ENCODE assay signal across 27 cellular contexts in the genomic region with DNA sequence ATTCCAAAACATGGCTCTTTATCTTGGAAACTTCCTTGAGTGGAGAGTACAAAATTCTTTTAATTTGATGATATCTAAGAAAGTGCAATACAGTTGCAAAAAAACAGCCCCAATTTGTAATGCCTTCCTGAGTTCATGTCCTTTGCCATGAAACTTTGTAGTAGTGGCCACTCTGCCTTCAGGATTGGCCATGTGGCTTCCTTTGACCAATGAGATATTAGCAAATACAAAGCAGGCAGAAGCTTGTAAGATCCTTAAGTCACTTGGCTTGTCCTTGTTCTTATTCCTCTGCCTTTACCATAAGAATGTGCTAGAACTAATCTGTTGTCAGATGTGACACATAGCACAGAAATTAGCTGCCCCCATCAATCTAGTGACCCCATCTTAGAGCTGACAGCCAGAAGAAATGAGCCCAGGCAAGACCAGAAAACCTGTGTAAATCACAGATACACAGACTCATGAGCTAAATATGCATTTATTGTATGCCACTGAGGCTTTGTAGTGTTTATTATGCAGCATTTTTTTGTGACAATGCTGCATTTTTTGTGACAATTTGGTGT. TPM values are rescaled to one million over a fixed set of nuclear protein-coding genes. Genes with fewer than 3 reads are reported as not detected.
A peak's percentile ranks its signal among the peaks of the same experiment; 100 is the strongest.
DNase-seq lines count a peak whose midpoint lies in the region; ATAC-seq and TF ChIP-seq lines count a peak whose summit lies in the region.
"Had no signal": no experiment of that assay in that cellular context is flagged by ENCODE, and none has a peak within 500 bp of the region (broad histone marks: within the 10 kb centered on the region; RNA-seq: fewer than 3 reads in every experiment).

No MANE protein-coding gene starts in this region.

- no peak for TF ChIP-seq CTCF in HFFc6 (IDR thresholded peaks at IDR 0.05)
- no peak for TF ChIP-seq CTCF in RWPE2 (IDR thresholded peaks at IDR 0.05; ENCODE audit: poor library complexity, severe bottlenecking)
- TF ChIP-seq CTCF in fibroblast of lung (conservative IDR thresholded peaks at IDR 0.05 in 1 of 2, IDR thresholded peaks at IDR 0.05 in 1 of 2; ENCODE audit: low read depth in 1 of 2, low read length in 2 of 2), result no peak
- TF ChIP-seq CTCF in CD4-positive, alpha-beta T cell (IDR thresholded peaks at IDR 0.05), result no peak

- H3K9me3 ChIP-seq in RWPE2 (ENCODE audit: severe bottlenecking), result no peaks in the 10 kb centered on the region
- H3K9me3 ChIP-seq in fibroblast of lung (ENCODE audit: control insufficient read depth, insufficient read depth, low read depth, low read length), result no peaks in the 10 kb centered on the region
- no peaks in the 10 kb centered on the region for H3K9me3 ChIP-seq in CD4-positive, alpha-beta T cell (ENCODE audit: control insufficient read depth, low read length)
- H3K9me3 ChIP-seq: MG63, vagina had no signal

- peak; percentile 30 for DNase-seq in HFFc6
- DNase-seq in RWPE2 (ENCODE audit: low spot score), result no peak
- peak in 1 of 2 donors; percentile 73 for DNase-seq in fibroblast of lung (ENCODE audit: low read depth in 2 of 2)
- DNase-seq in superior temporal gyrus (ENCODE audit: extremely low spot score), result peak; percentile 31
- DNase-seq in Right ventricle myocardium superior, result no peak
- no peak for DNase-seq in CD4-positive, alpha-beta T cell
- no peak for DNase-seq in NCI-H2107 treated with DMSO at 0.1 percent for 48 hours (lab: John Stamatoyannopoulos, UW; ENCODE audit: unreplicated experiment)
- DNase-seq: activated CD4-positive, alpha-beta T cell treated with anti-CD3 and anti-CD28 coated beads, Interleukin-2, amount 50 U/mL, for 4 hours; anterior cingulate cortex; CD4-positive, alpha-beta memory T cell; cerebellar nuclear complex; DMS 273 treated with DMSO at 0.1 percent for 48 hours; dorsolateral prefrontal cortex; head of caudate nucleus; left colon; mesendoderm; MG63; naive B cell; NCI-H2029 treated with DMSO at 0.1 percent for 48 hours; NCI-H510A treated with DMSO at 0.1 percent for 48 hours; small intestine; stimulated activated CD4-positive, alpha-beta T cell treated with anti-CD3 and anti-CD28 coated beads, Interleukin-2, amount 100 ng/mL, for 24 hours; substantia nigra had no signal

- peaks cover 5% of the 10 kb centered on the region for H3K27me3 Mint-ChIP-seq in HFFc6 (ENCODE audit: insufficient read depth)
- H3K27me3 Mint-ChIP-seq in CD4-positive, alpha-beta T cell, result peaks cover 56% of the 10 kb centered on the region

- H3K9ac ChIP-seq in fibroblast of lung (ENCODE audit: insufficient read depth, low read length), result no peak overlapping the region

- H3K27ac ChIP-seq in RWPE2 (ENCODE audit: poor library complexity, severe bottlenecking) (peak overlapping the region; percentile 96), fibroblast of lung (ENCODE audit: insufficient read depth, low read length) (peak overlapping the region; percentile 16)
- no peak overlapping the region for H3K27ac ChIP-seq in CD4-positive, alpha-beta T cell (ENCODE audit: low read depth, low read length)
- H3K27ac ChIP-seq: vagina, VCaP had no signal

- H3K9me3 Mint-ChIP-seq in HFFc6, result no peaks in the 10 kb centered on the region
- no peaks in the 10 kb centered on the region for H3K9me3 Mint-ChIP-seq in CD4-positive, alpha-beta T cell
- H3K9me3 Mint-ChIP-seq: activated naive CD4-positive, alpha-beta T cell treated with anti-CD3 and anti-CD28 coated beads, Interleukin-2, amount 50 U/mL, for 72 hours; naive B cell; T-helper 2 cell treated with Interferon-gamma antibody and Interleukin-4, amounts not matched to agents 5 μg/mL and 100 μg/mL, for 36 hours had no signal

- no peaks in the 10 kb centered on the region for H3K27me3 ChIP-seq in RWPE2 (ENCODE audit: insufficient read depth, poor library complexity, severe bottlenecking)
- H3K27me3 ChIP-seq in fibroblast of lung (ENCODE audit: control insufficient read depth, insufficient read depth, low read length), result no peaks in the 10 kb centered on the region
- H3K27me3 ChIP-seq in CD4-positive, alpha-beta T cell (ENCODE audit: control insufficient read depth, insufficient read depth, low read length), result no peaks in the 10 kb centered on the region
- H3K27me3 ChIP-seq: dorsolateral prefrontal cortex, MG63, vagina had no signal

- H3K36me3 Mint-ChIP-seq in HFFc6 (ENCODE audit: low read depth), result peaks cover 83% of the 10 kb centered on the region
- H3K36me3 Mint-ChIP-seq in CD4-positive, alpha-beta T cell (ENCODE audit: low read depth), result no peaks in the 10 kb centered on the region
- H3K36me3 Mint-ChIP-seq: activated naive CD4-positive, alpha-beta T cell treated with anti-CD3 and anti-CD28 coated beads, Interleukin-2, amount 50 U/mL, for 72 hours; CD4-positive, alpha-beta memory T cell; naive B cell had no signal

- no peaks in the 10 kb centered on the region for H4K20me1 ChIP-seq in fibroblast of lung (ENCODE audit: control insufficient read depth, extremely low read depth, insufficient read depth, low read length)

- CTCF ChIA-PET in CD4-positive, alpha-beta T cell (lab: Charles Lee), result no interaction called here

- peaks cover 96% of the 10 kb centered on the region for H3K36me3 ChIP-seq in RWPE2 (ENCODE audit: low read depth)
- peaks cover 9% of the 10 kb centered on the region for H3K36me3 ChIP-seq in fibroblast of lung (ENCODE audit: control insufficient read depth, insufficient read depth, low read length)
- H3K36me3 ChIP-seq: vagina had no signal

- H3K4me3 ChIP-seq in RWPE2 (ENCODE audit: severe bottlenecking) (no peak overlapping the region), fibroblast of lung (replicated peaks in 1 of 4; ENCODE audit: control extremely low read depth in 1 of 4, insufficient read depth in 1 of 4, low read depth in 3 of 4, low read length in 4 of 4) (no peak overlapping the region)
- H3K4me3 ChIP-seq: dorsolateral prefrontal cortex, MG63, vagina had no signal

- H3K27ac Mint-ChIP-seq in HFFc6, result peak overlapping the region; percentile 80
- no peak overlapping the region for H3K27ac Mint-ChIP-seq in CD4-positive, alpha-beta T cell
- H3K27ac Mint-ChIP-seq: activated naive CD4-positive, alpha-beta T cell treated with anti-CD3 and anti-CD28 coated beads, Interleukin-2, amount 50 U/mL, for 72 hours; CD4-positive, alpha-beta memory T cell; naive B cell; T-helper 2 cell treated with Interferon-gamma antibody and Interleukin-4, amounts not matched to agents 5 μg/mL and 100 μg/mL, for 36 hours had no signal

- peaks cover 98% of the 10 kb centered on the region for H3K79me2 ChIP-seq in fibroblast of lung (ENCODE audit: control insufficient read depth, insufficient read depth, low read length)

- H3K4me1 Mint-ChIP-seq in HFFc6 (ENCODE audit: low read depth), result peaks cover 95% of the 10 kb centered on the region
- H3K4me1 Mint-ChIP-seq in CD4-positive, alpha-beta T cell (ENCODE audit: low read depth), result no peaks in the 10 kb centered on the region
- H3K4me1 Mint-ChIP-seq: CD4-positive, alpha-beta memory T cell; naive B cell had no signal

- H3K4me2 ChIP-seq in fibroblast of lung (ENCODE audit: extremely low read depth, insufficient read depth, low read length), result no peak overlapping the region

- no peak overlapping the region for H2AFZ ChIP-seq in fibroblast of lung (ENCODE audit: low read length)

- POLR2A ChIA-PET in CD4-positive, alpha-beta T cell (lab: Charles Lee), result no interaction called here

- H3K4me3 Mint-ChIP-seq in HFFc6, result peak overlapping the region; percentile 63
- no peak overlapping the region for H3K4me3 Mint-ChIP-seq in CD4-positive, alpha-beta T cell
- H3K4me3 Mint-ChIP-seq: CD4-positive, alpha-beta memory T cell; naive B cell; T-helper 2 cell treated with Interferon-gamma antibody and Interleukin-4, amounts not matched to agents 5 μg/mL and 100 μg/mL, for 36 hours had no signal

- intact Hi-C loops in Right ventricle myocardium superior (cut with DNase I), result no loop called here
- intact Hi-C loops in CD4-positive, alpha-beta T cell (cut with DNase I, micrococcal nuclease), result no loop called here

- H3K4me1 ChIP-seq in RWPE2 (ENCODE audit: insufficient read depth, poor library complexity, severe bottlenecking), result peaks cover 60% of the 10 kb centered on the region
- peaks cover 27% of the 10 kb centered on the region for H3K4me1 ChIP-seq in fibroblast of lung (ENCODE audit: control insufficient read depth, extremely low read depth, insufficient read depth, low read length)
- H3K4me1 ChIP-seq: vagina had no signal

- ATAC-seq in RWPE2 (ENCODE audit: low read depth), result no peak
- ATAC-seq in Right ventricle myocardium superior (ENCODE audit: poor library complexity), result no peak
- no peak for ATAC-seq in CD4-positive, alpha-beta T cell (ENCODE audit: poor library complexity)
- ATAC-seq: activated naive CD4-positive, alpha-beta T cell treated with anti-CD3 and anti-CD28 coated beads, Interleukin-2, amount 50 U/mL, for 72 hours; left colon had no signal

RNA-seq across cellular contexts. Expression of gene BLID, which starts 29.8 kb away (rescaled TPM):
- 1 to 10 TPM in 5 of 6 experiments, under 1 TPM in 1; 0.85 to 1.6 (median 1.2) TPM for total RNA-seq in HFFc6 (2021; fragmentation: NEBNext Ultra II Directional; extraction: Animal tissue kit (Norgen Biotek cat#: 25700))
- total RNA-seq in fibroblast of lung (3.6 and 7.9 TPM in 2 replicates), Right ventricle myocardium superior (0.35 TPM)
- 0.09 and 0.32 TPM in 2 replicates for polyA plus RNA-seq in fibroblast of lung
- polyA plus RNA-seq in fibroblast of lung (2012), result 0.16 TPM in 1 of 2 replicates, not detected in the other
- polyA minus RNA-seq in fibroblast of lung (ENCODE audit: low replicate concordance), result not detected in 2 replicates
- not detected for total RNA-seq in CD4-positive, alpha-beta T cell
- total RNA-seq: activated naive CD4-positive, alpha-beta T cell treated with anti-CD3 and anti-CD28 coated beads, Interleukin-2, amount 50 U/mL, for 72 hours; CD4-positive, alpha-beta memory T cell; left colon had no signal
- polyA plus RNA-seq: CD4-positive, alpha-beta memory T cell; small intestine had no signal

Comparison
In these comparisons a context has a peak if more than half of its experiments do, and no peak if none do; other contexts are left out.
1. DNase-seq: peak in HFFc6 (single experiment) and superior temporal gyrus (single experiment); none in RWPE2 (single experiment), Right ventricle myocardium superior (single experiment), CD4-positive, alpha-beta T cell (0 of 10) and NCI-H2107 treated with DMSO at 0.1 percent for 48 hours (single experiment).